24 cellular contexts compared by ENCODE assay signal in genomic region chr7:69443136-69443535, GRCh38.
"Had no signal": no experiment of that assay in that cellular context is flagged by ENCODE, and none has a peak within 500 bp of the region (broad histone marks: within the 10 kb centered on the region; RNA-seq: fewer than 3 reads in every experiment).

No MANE protein-coding gene starts in this region.

- DNase-seq: naive thymus-derived CD8-positive, alpha-beta T cell; nephron progenitor cell; occipital lobe; ovary; psoas muscle; right cardiac atrium; right lobe of liver; sigmoid colon; small intestine; stimulated activated CD4-positive, alpha-beta T cell treated with anti-CD3 and anti-CD28 coated beads, Interleukin-15, amount 100 ng/mL, for 24 hours; stimulated activated CD4-positive, alpha-beta T cell treated with anti-CD3 and anti-CD28 coated beads, Interleukin-2, amount 100 ng/mL, for 24 hours; stimulated activated CD4-positive, alpha-beta T cell treated with anti-CD3 and anti-CD28 coated beads, Interleukin-2, amount 100 ng/mL, for 48 hours; stimulated activated CD4-positive, alpha-beta T cell treated with anti-CD3 and anti-CD28 coated beads, Interleukin-4, amount 100 ng/mL, for 24 hours; stimulated activated naive B cell treated with anti-CD40 and anti-IgM and Interleukin-4, amounts not matched to agents 10 μg/mL and 1 μg/mL and 100 μg/mL, for 72 hours; stimulated activated naive CD4-positive, alpha-beta T cell treated with Interleukin-2 at 50 U/mL for 16 hours; stomach; thyroid gland; transverse colon; upper lobe of right lung; uterus had no signal

- H3K4me3 ChIP-seq: ovary, psoas muscle, right lobe of liver, sigmoid colon, stomach, thoracic aorta, thyroid gland, transverse colon, upper lobe of right lung, uterus had no signal

- ATAC-seq: naive thymus-derived CD8-positive, alpha-beta T cell; psoas muscle; right cardiac atrium; right lobe of liver; stimulated activated effector memory CD8-positive, alpha-beta T cell treated with anti-CD3 and anti-CD28 coated beads, Interleukin-12 subunit alpha, Interleukin-12 subunit beta, amount 100 ng/mL, for 72 hours; stimulated activated naive B cell treated with anti-CD40 and anti-IgM and Interleukin-4, amounts not matched to agents 10 μg/mL and 1 μg/mL and 100 μg/mL, for 72 hours; upper lobe of right lung had no signal

- H3K36me3 ChIP-seq: neutrophil, ovary, right lobe of liver, sigmoid colon, stomach, thoracic aorta, thyroid gland, transverse colon, upper lobe of right lung, uterus had no signal

- H3K4me1 ChIP-seq: parathyroid adenoma, psoas muscle, right lobe of liver, thyroid gland, upper lobe of right lung, uterus had no signal

- H3K9ac ChIP-seq: parathyroid adenoma had no signal

- H3K79me2 ChIP-seq: parathyroid adenoma had no signal

- H2AFZ ChIP-seq: parathyroid adenoma had no signal

- H3K27ac ChIP-seq: neutrophil, ovary, parathyroid adenoma, psoas muscle, right lobe of liver, sigmoid colon, stomach, thoracic aorta, thyroid gland, transverse colon, upper lobe of right lung, uterus had no signal

- H3K27me3 ChIP-seq: neutrophil, ovary, right lobe of liver, sigmoid colon, stomach, thyroid gland, transverse colon, upper lobe of right lung, uterus had no signal

- H3K9me3 ChIP-seq: neutrophil, ovary, psoas muscle, right lobe of liver, sigmoid colon, stomach, thoracic aorta, thyroid gland, transverse colon, upper lobe of right lung, uterus had no signal
